16 cellular contexts compared by ENCODE assay signal in the genomic region with DNA sequence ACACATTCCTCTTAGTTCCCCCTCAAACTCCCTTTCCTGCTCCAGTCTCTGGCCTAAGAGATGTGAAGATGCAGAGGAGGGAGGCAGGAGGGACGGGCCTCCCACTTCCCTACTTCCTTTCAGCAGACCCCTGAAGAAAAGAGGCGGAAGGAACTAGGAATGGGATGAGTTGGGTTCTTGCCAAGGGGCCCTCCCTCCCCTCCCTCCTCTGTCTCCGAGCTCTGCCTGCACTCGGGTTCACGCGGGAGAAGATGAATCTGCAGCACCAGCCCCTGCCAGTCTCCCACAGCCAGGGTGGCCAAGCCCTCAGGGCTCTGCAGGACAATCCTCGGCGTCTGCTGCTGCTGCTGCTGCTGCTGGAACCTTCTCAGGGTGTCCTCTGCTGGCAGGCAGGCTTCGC. TPM values are rescaled to one million over a fixed set of nuclear protein-coding genes. Genes with fewer than 3 reads are reported as not detected.
DNase-seq lines count a peak whose midpoint lies in the region; ATAC-seq, FAIRE-seq and TF ChIP-seq lines count a peak whose summit lies in the region.
"Had no signal": no experiment of that assay in that cellular context is flagged by ENCODE, and none has a peak within 500 bp of the region (broad histone marks: within the 10 kb centered on the region; RNA-seq: fewer than 3 reads in every experiment).

No MANE protein-coding gene starts in this region.

- CTCF ChIA-PET in HEK293 (lab: Yijun Ruan, JAX) (interaction anchor here (0.6 to 6.2 kb wide), 13 partner anchors 8 to 264 kb away, joined by 3 to 83 read pairs (median 4); a partner anchor contains a TSS), H1 (lab: Charles Lee; ENCODE audit: partially characterized antibody) (interaction anchor here (0.6 to 9.0 kb wide), 35 partner anchors 9 to 292 kb away, joined by 3 to 148 read pairs (median 10); a partner anchor contains a TSS)

- no peak overlapping the region for H2AFZ ChIP-seq in H1 (ENCODE audit: low read length)

- H2BK120ac ChIP-seq in H1 (replicated peaks; ENCODE audit: low read depth, low read length), result no peak overlapping the region

- H3K27ac ChIP-seq in HEK293 (ENCODE audit: extremely low read depth, low read depth, low read length), result no peak overlapping the region
- no peak overlapping the region for H3K27ac ChIP-seq in H1 (ENCODE audit: low read depth, low read length)
- H3K27ac ChIP-seq: KMS-11 had no signal

- FAIRE-seq in H1 (lab: Jason Lieb, UNC) (no peak), urothelium cell line (lab: Jason Lieb, UNC) (no peak)

- H3K9ac ChIP-seq in H1 (replicated peaks in 1 of 4; ENCODE audit: extremely low read depth in 1 of 4, low read depth in 3 of 4, low read length in 3 of 4), result no peak overlapping the region
- H3K9ac ChIP-seq: KMS-11 had no signal

- ATAC-seq in HG02973 (IDR thresholded peaks at IDR 0.05; ENCODE audit: unreplicated experiment), result no peak

- H4K91ac ChIP-seq in H1 (replicated peaks; ENCODE audit: insufficient read length, low read length), result no peak overlapping the region

- H3K36me3 Mint-ChIP-seq in nephron (ENCODE audit: low read depth), result no peaks in the 10 kb centered on the region
- H3K36me3 Mint-ChIP-seq in activated T-helper 2 cell treated with anti-CD3 and anti-CD28 coated beads, Interferon-gamma antibody, Interleukin-2, Interleukin-4, amounts not matched to agents 10 μg/mL and 5 μg/mL and 100 μg/mL, durations not matched to agents 14 hours and 24 hours and 36 hours (ENCODE audit: low read depth), result no peaks in the 10 kb centered on the region
- H3K36me3 Mint-ChIP-seq: CD4-positive, CD25-positive, alpha-beta regulatory T cell had no signal

- H4K5ac ChIP-seq in H1 (ENCODE audit: insufficient read length, low read depth, low read length), result no peak overlapping the region

- H2AK5ac ChIP-seq in H1 (ENCODE audit: low read depth, low read length), result no peak overlapping the region

- H3K36me3 ChIP-seq in BE2C, result no peaks in the 10 kb centered on the region
- no peaks in the 10 kb centered on the region for H3K36me3 ChIP-seq in HEK293 (ENCODE audit: control insufficient read depth in 2 of 2, insufficient read depth in 1 of 2, low read length in 2 of 2)
- no peaks in the 10 kb centered on the region for H3K36me3 ChIP-seq in H1 (ENCODE audit: control insufficient read depth in 2 of 4, insufficient read depth in 4 of 4, low read length in 3 of 4)

- POLR2A ChIA-PET in HEK293 (lab: Yijun Ruan, JAX), result interaction anchor here (1.2 kb wide), 1 partner anchor 11 kb away, joined by 5 read pairs; no protein-coding TSS in a partner anchor
- POLR2A ChIA-PET in H1 (lab: Charles Lee; ENCODE audit: partially characterized antibody), result interaction anchor here (0.9 to 1.0 kb wide), 2 partner anchors 26 to 48 kb away, joined by 3 read pairs; no protein-coding TSS in a partner anchor

- H3K9me3 ChIP-seq in BE2C (no peaks in the 10 kb centered on the region), HEK293 (ENCODE audit: control insufficient read depth, insufficient read depth, low read depth, low read length) (no peaks in the 10 kb centered on the region), H1 (ENCODE audit: insufficient read depth in 2 of 2, low read depth in 1 of 2, low read length in 1 of 2) (no peaks in the 10 kb centered on the region)

- H3K9me3 Mint-ChIP-seq in nephron, result no peaks in the 10 kb centered on the region
- no peaks in the 10 kb centered on the region for H3K9me3 Mint-ChIP-seq in activated T-helper 2 cell treated with anti-CD3 and anti-CD28 coated beads, Interferon-gamma antibody, Interleukin-2, Interleukin-4, amounts not matched to agents 10 μg/mL and 5 μg/mL and 100 μg/mL, durations not matched to agents 14 hours and 24 hours and 36 hours
- H3K9me3 Mint-ChIP-seq: CD4-positive, CD25-positive, alpha-beta regulatory T cell had no signal

- H3K4me3 Mint-ChIP-seq in nephron, result peak overlapping the region; percentile 9 to 41 (median 16)
- no peak overlapping the region for H3K4me3 Mint-ChIP-seq in activated T-helper 2 cell treated with anti-CD3 and anti-CD28 coated beads, Interferon-gamma antibody, Interleukin-2, Interleukin-4, amounts not matched to agents 10 μg/mL and 5 μg/mL and 100 μg/mL, durations not matched to agents 14 hours and 24 hours and 36 hours (ENCODE audit: low read depth)
- H3K4me3 Mint-ChIP-seq: CD4-positive, CD25-positive, alpha-beta regulatory T cell had no signal

- no peak for TF ChIP-seq RAD21 in H1 (IDR thresholded peaks at IDR 0.05 in 1 of 2, conservative IDR thresholded peaks at IDR 0.05 in 1 of 2; ENCODE audit: low read depth in 2 of 2, low read length in 2 of 2)

- no peak overlapping the region for H3K14ac ChIP-seq in H1 (ENCODE audit: insufficient read length)

- H3K27me3 ChIP-seq in BE2C, result peaks cover 22% of the 10 kb centered on the region
- H3K27me3 ChIP-seq in H1 (replicated peaks in 1 of 4; ENCODE audit: control insufficient read depth in 3 of 4, extremely low read depth in 1 of 4, insufficient read depth in 3 of 4, low read length in 3 of 4), result peaks cover 5 to 46% (median 35%) of the 10 kb centered on the region in 4 experiments

- H4K8ac ChIP-seq in H1 (ENCODE audit: extremely low read depth, insufficient read depth, low read length), result no peak overlapping the region

- H3K27ac Mint-ChIP-seq in nephron, result peak overlapping the region; percentile 96 to 98 (median 96)
- no peak overlapping the region for H3K27ac Mint-ChIP-seq in activated T-helper 2 cell treated with anti-CD3 and anti-CD28 coated beads, Interferon-gamma antibody, Interleukin-2, Interleukin-4, amounts not matched to agents 10 μg/mL and 5 μg/mL and 100 μg/mL, durations not matched to agents 14 hours and 24 hours and 36 hours
- H3K27ac Mint-ChIP-seq: CD4-positive, CD25-positive, alpha-beta regulatory T cell had no signal

- H2BK20ac ChIP-seq in H1 (ENCODE audit: low read length), result no peak overlapping the region

- H3K79me2 ChIP-seq in H1 (ENCODE audit: control insufficient read depth in 1 of 2, insufficient read depth in 2 of 2, low read length in 2 of 2), result no peaks in the 10 kb centered on the region

- H3K23me2 ChIP-seq in H1 (ENCODE audit: low read depth, low read length), result no peaks in the 10 kb centered on the region

- H3K23ac ChIP-seq in H1 (ENCODE audit: insufficient read length), result no peak overlapping the region

- H4K20me1 ChIP-seq in H1 (replicated peaks in 1 of 2; ENCODE audit: control insufficient read depth in 1 of 2, insufficient read depth in 2 of 2, low read length in 2 of 2), result no peaks in the 10 kb centered on the region

- no peak overlapping the region for H2BK15ac ChIP-seq in H1 (ENCODE audit: low read length)

- H3K4ac ChIP-seq in H1 (replicated peaks; ENCODE audit: insufficient read length, low read depth, low read length), result no peak overlapping the region

- 75% methylated on average over 7 of the region's 9 CpGs; no CpG with 5 or more reads in 1 of the 2 experiments for WGBS in H1 (ENCODE audit: extremely low coverage in 1 of 2, insufficient coverage in 1 of 2, insufficient read length in 1 of 2, insufficient replicate concordance in 2 of 2, low coverage in 1 of 2, low lambda C conversion rate in 2 of 2, missing lambda C conversion rate in 1 of 2), 2 experiments

- H3K4me1 Mint-ChIP-seq in nephron, result peaks cover 50% of the 10 kb centered on the region
- H3K4me1 Mint-ChIP-seq in activated T-helper 2 cell treated with anti-CD3 and anti-CD28 coated beads, Interferon-gamma antibody, Interleukin-2, Interleukin-4, amounts not matched to agents 10 μg/mL and 5 μg/mL and 100 μg/mL, durations not matched to agents 14 hours and 24 hours and 36 hours (ENCODE audit: low read depth), result peaks cover 3% of the 10 kb centered on the region

- intact Hi-C loops in activated T-helper 2 cell treated with anti-CD3 and anti-CD28 coated beads, Interferon-gamma antibody, Interleukin-2, Interleukin-4, amounts not matched to agents 10 μg/mL and 5 μg/mL and 100 μg/mL, durations not matched to agents 14 hours and 24 hours and 36 hours (cut with micrococcal nuclease), result loop anchor here (5.0 kb wide), 1 partner anchor 263 kb away; no protein-coding TSS in a partner anchor

- no peak for TF ChIP-seq POLR2A in H1 (IDR thresholded peaks at IDR 0.05; ENCODE audit: control extremely low read depth in 1 of 2, low read depth in 2 of 2, low read length in 2 of 2)

- H3K18ac ChIP-seq in H1 (ENCODE audit: extremely low read depth, low read length), result peak overlapping the region; percentile 71; the same call in 1 of the 2 replicates

- H3K79me1 ChIP-seq in H1 (ENCODE audit: low read depth, low read length), result no peaks in the 10 kb centered on the region

- DNase-seq in BE2C, result peak; percentile 22
- no peak for DNase-seq in H1 (ENCODE audit: low read depth in 1 of 2, low spot score in 2 of 2)
- DNase-seq in activated T-helper 2 cell treated with anti-CD3 and anti-CD28 coated beads, Interferon-gamma antibody, Interleukin-2, Interleukin-4, amounts not matched to agents 10 μg/mL and 5 μg/mL and 100 μg/mL, durations not matched to agents 14 hours and 24 hours and 36 hours (ENCODE audit: low spot score), result no peak
- no peak for DNase-seq in urothelium cell line (ENCODE audit: low spot score)
- DNase-seq: AML-193; CD4-positive, CD25-positive, alpha-beta regulatory T cell; DMS53; NCI-H1092; NCI-H1694; NCI-H510A; SIG-M5 had no signal

- no peaks in the 10 kb centered on the region for H3K4me1 ChIP-seq in BE2C
- H3K4me1 ChIP-seq in HEK293 (ENCODE audit: control insufficient read depth, insufficient read depth, low read length), result no peaks in the 10 kb centered on the region
- peaks cover 10 to 28% (median 20%) of the 10 kb centered on the region in 4 experiments for H3K4me1 ChIP-seq in H1 (replicated peaks in 1 of 4; ENCODE audit: control insufficient read depth in 3 of 4, insufficient read depth in 4 of 4, low read length in 3 of 4)

- no peak overlapping the region for H2BK12ac ChIP-seq in H1 (ENCODE audit: low read depth, low read length)

- H2BK5ac ChIP-seq in H1 (ENCODE audit: low read depth, low read length), result no peak overlapping the region

- TF ChIP-seq EP300 in H1 (IDR thresholded peaks at IDR 0.05; ENCODE audit: borderline replicate concordance in 1 of 2, low read depth in 2 of 2, low read length in 2 of 2), result no peak

- peak overlapping the region in 1 of 2 experiments; percentile 37; a peak in 2 of 4 replicates for H3K4me2 ChIP-seq in H1 (ENCODE audit: insufficient read depth in 1 of 2, low read depth in 2 of 2, low read length in 2 of 2)
- H3K4me2 ChIP-seq: KMS-11 had no signal

- no peak overlapping the region for H3K56ac ChIP-seq in H1 (replicated peaks; ENCODE audit: insufficient read length, low read depth, low read length)

- H3K27me3 Mint-ChIP-seq in nephron (ENCODE audit: low read depth), result peaks cover 9% of the 10 kb centered on the region
- H3K27me3 Mint-ChIP-seq in activated T-helper 2 cell treated with anti-CD3 and anti-CD28 coated beads, Interferon-gamma antibody, Interleukin-2, Interleukin-4, amounts not matched to agents 10 μg/mL and 5 μg/mL and 100 μg/mL, durations not matched to agents 14 hours and 24 hours and 36 hours (ENCODE audit: low read depth), result peaks cover 28% of the 10 kb centered on the region

- TF ChIP-seq CTCF in BE2C (IDR thresholded peaks at IDR 0.05; ENCODE audit: low read depth, low read length) (no peak), HEK293 (tag by site-specific recombination; IDR thresholded peaks at IDR 0.05) (no peak), H1 (IDR thresholded peaks at IDR 0.05; ENCODE audit: control extremely low read depth in 1 of 3, insufficient read depth in 1 of 3, low read depth in 1 of 3, low read length in 3 of 3) (no peak), nephron (IDR thresholded peaks at IDR 0.05; ENCODE audit: unreplicated experiment in 3 of 3) (no peak)

- no peak overlapping the region for H3K4me3 ChIP-seq in BE2C (ENCODE audit: low read depth, low read length)
- no peak overlapping the region for H3K4me3 ChIP-seq in HEK293 (ENCODE audit: low read depth, low read length)
- H3K4me3 ChIP-seq in H1 (ENCODE audit: extremely low read depth in 1 of 4, insufficient read depth in 2 of 4, low read depth in 3 of 4, low read length in 4 of 4), result no peak overlapping the region

RNA-seq across cellular contexts. Expression of a gene that starts 24.3 kb away (rescaled TPM):
- not detected for polyA plus RNA-seq in BE2C (2012; ENCODE audit: insufficient read depth, insufficient read length, low read depth)
- 1.9 and 2.0 TPM in 2 replicates for total RNA-seq in H1 (2021; fragmentation: NEBNext Ultra II Directional; extraction: Animal tissue kit (Norgen Biotek cat#: 25700))
- polyA plus RNA-seq in H1 (2011; rRNA removed), result 2.0 and 2.5 TPM in 2 replicates
- 1.3 TPM for polyA plus RNA-seq in H1 (2011; cell fraction: cytosol; rRNA removed)
- polyA plus RNA-seq in H1 (2011; cell fraction: nucleus; rRNA removed), result 2.1 TPM
- 2.4 to 3.4 TPM (median 2.8 TPM) in 4 replicates for polyA plus RNA-seq in H1 (2012, experiment 1 of 2)
- polyA plus RNA-seq in H1 (2012, experiment 2 of 2), result 1.4 TPM
- 0.26 TPM for polyA plus RNA-seq in H1 (2013, experiment 1 of 2)
- 0.24 TPM for polyA plus RNA-seq in H1 (2013, experiment 2 of 2)
- 1.8 and 1.9 TPM in 2 replicates for polyA minus RNA-seq in H1 (2011; rRNA and poly(A)+ RNA removed)
- polyA minus RNA-seq in H1 (2011; cell fraction: cytosol; rRNA and poly(A)+ RNA removed), result 1.4 TPM
- 5.6 TPM for polyA minus RNA-seq in H1 (2011; cell fraction: nucleus; rRNA and poly(A)+ RNA removed)
- not detected in 2 replicates for total RNA-seq in activated T-helper 2 cell treated with anti-CD3 and anti-CD28 coated beads, Interferon-gamma antibody, Interleukin-2, Interleukin-4, amounts not matched to agents 10 μg/mL and 5 μg/mL and 100 μg/mL, durations not matched to agents 14 hours and 24 hours and 36 hours
- total RNA-seq: CD4-positive, CD25-positive, alpha-beta regulatory T cell; MCF 10A had no signal
- polyA plus RNA-seq: CD4-positive, CD25-positive, alpha-beta regulatory T cell had no signal

RNA-seq across cellular contexts. Expression of a gene that starts 28.8 kb away (rescaled TPM):
- polyA plus RNA-seq in BE2C (2012; ENCODE audit: insufficient read depth, insufficient read length, low read depth), result 14.5 TPM
- total RNA-seq in H1 (2021; fragmentation: NEBNext Ultra II Directional; extraction: Animal tissue kit (Norgen Biotek cat#: 25700)), result 17.0 and 17.3 TPM in 2 replicates
- 30.5 and 33.5 TPM in 2 replicates for polyA plus RNA-seq in H1 (2011; rRNA removed)
- 29.4 TPM for polyA plus RNA-seq in H1 (2011; cell fraction: cytosol; rRNA removed)
- 15.6 TPM for polyA plus RNA-seq in H1 (2011; cell fraction: nucleus; rRNA removed)
- 16.9 to 20.3 TPM (median 18.0 TPM) in 4 replicates for polyA plus RNA-seq in H1 (2012, experiment 1 of 2)
- 13.3 TPM for polyA plus RNA-seq in H1 (2012, experiment 2 of 2)
- polyA plus RNA-seq in H1 (2013, experiment 1 of 2), result 13.5 TPM
- polyA plus RNA-seq in H1 (2013, experiment 2 of 2), result 15.3 TPM
- 11.7 and 14.4 TPM in 2 replicates for polyA minus RNA-seq in H1 (2011; rRNA and poly(A)+ RNA removed)
- polyA minus RNA-seq in H1 (2011; cell fraction: cytosol; rRNA and poly(A)+ RNA removed), result 8.3 TPM
- 13.3 TPM for polyA minus RNA-seq in H1 (2011; cell fraction: nucleus; rRNA and poly(A)+ RNA removed)
- 17.9 and 18.1 TPM in 2 replicates for total RNA-seq in activated T-helper 2 cell treated with anti-CD3 and anti-CD28 coated beads, Interferon-gamma antibody, Interleukin-2, Interleukin-4, amounts not matched to agents 10 μg/mL and 5 μg/mL and 100 μg/mL, durations not matched to agents 14 hours and 24 hours and 36 hours
